ENCODE assay signal across 2 cellular contexts in genomic region chr3:150412599-150413069, GRCh38.
A peak's percentile ranks its signal among the peaks of the same experiment; 100 is the strongest.
TF ChIP-seq lines count a peak whose summit lies in the region.

No MANE protein-coding gene starts in this region.

TF ChIP-seq in K562, 482 proteins besides CTCF, POLR2A, EP300 and RAD21 (continues in another document):
- TF ChIP-seq MXI1 (IDR thresholded peaks at IDR 0.05; ENCODE audit: low read depth, low read length) (peak; percentile 73), BCLAF1 (IDR thresholded peaks at IDR 0.05; ENCODE audit: borderline replicate concordance in 1 of 2, control insufficient read depth in 1 of 2, low read depth in 2 of 2, low read length in 1 of 2) (0 out of 4 replicates have a peak, but pooled peaks of 1 of the 2 experiments have one; percentile 20), RAD51 (IDR thresholded peaks at IDR 0.05; ENCODE audit: borderline replicate concordance, low read depth) (peak; percentile 58), CHD1 (IDR thresholded peaks at IDR 0.05; ENCODE audit: low read length) (peak; percentile 31), KDM1A (IDR thresholded peaks at IDR 0.05) (0 out of 4 replicates have a peak, but pooled peaks of 1 of the 2 experiments have one; percentile 22), SRSF9 (IDR thresholded peaks at IDR 0.05; ENCODE audit: borderline replicate concordance, low read depth, low read length) (no peak), HMBOX1 (IDR thresholded peaks at IDR 0.05) (peak; percentile 80), PRDM10 (IDR thresholded peaks at IDR 0.05; ENCODE audit: partially characterized antibody) (peak; percentile 72), NFIC (IDR thresholded peaks at IDR 0.05) (0 out of 2 replicates have a peak, but pooled peaks have one; percentile 12), SIN3A (IDR thresholded peaks at IDR 0.05; ENCODE audit: borderline replicate concordance in 2 of 2, control insufficient read depth in 1 of 2, low read depth in 2 of 2, low read length in 2 of 2) (peak; percentile 45 to 63; a peak in 1 of 4 replicates), TBL1XR1 (IDR thresholded peaks at IDR 0.05; ENCODE audit: low read length in 2 of 2) (no peak), E2F1 (CRISPR knock-in tag; IDR thresholded peaks at IDR 0.05) (no peak), TAF7 (tag; IDR thresholded peaks at IDR 0.05) (no peak), ILF3 (IDR thresholded peaks at IDR 0.05; ENCODE audit: borderline replicate concordance) (no peak), ZNF316 (IDR thresholded peaks at IDR 0.05) (peak; percentile 28; the same call in 1 of the 2 replicates), SAP30 (IDR thresholded peaks at IDR 0.05; ENCODE audit: borderline replicate concordance, insufficient read depth, low read depth, low read length, poor library complexity, severe bottlenecking) (peak; percentile 34), ZBTB2 (IDR thresholded peaks at IDR 0.05) (0 out of 2 replicates have a peak, but pooled peaks have one; percentile 39)

TF ChIP-seq in HepG2, 621 proteins besides CTCF, POLR2A, EP300 and RAD21:
- TF ChIP-seq KMT2A (CRISPR knock-in tag; IDR thresholded peaks at IDR 0.05), result peak; percentile 32; the same call in 1 of the 2 replicates
- no peak for TF ChIP-seq NFE2L2 (IDR thresholded peaks at IDR 0.05; ENCODE audit: low read length)
- TF ChIP-seq FOXA3 (CRISPR knock-in tag; IDR thresholded peaks at IDR 0.05), result 0 out of 2 replicates have a peak, but pooled peaks have one; percentile 29
- 0 out of 2 replicates have a peak, but pooled peaks have one; percentile 30 for TF ChIP-seq KAT7 (CRISPR knock-in tag; IDR thresholded peaks at IDR 0.05; ENCODE audit: borderline replicate concordance)
- TF ChIP-seq USF2 (IDR thresholded peaks at IDR 0.05; ENCODE audit: low read depth, low read length), result peak; percentile 33; the same call in 1 of the 2 replicates
- TF ChIP-seq USF2 (CRISPR knock-in tag; IDR thresholded peaks at IDR 0.05; ENCODE audit: borderline replicate concordance), result no peak; the same call in 1 of the 2 replicates
- TF ChIP-seq HNF4A (CRISPR knock-in tag; IDR thresholded peaks at IDR 0.05), result no peak
- TF ChIP-seq RORA (CRISPR knock-in tag; IDR thresholded peaks at IDR 0.05), result no peak
- no peak for TF ChIP-seq ZNF138 (CRISPR knock-in tag; IDR thresholded peaks at IDR 0.05; ENCODE audit: low read depth)
- peak; percentile 24; the same call in 1 of the 2 replicates for TF ChIP-seq BCL6 (CRISPR knock-in tag; IDR thresholded peaks at IDR 0.05)
- TF ChIP-seq CEBPG (CRISPR knock-in tag; IDR thresholded peaks at IDR 0.05), result peak; percentile 44; the same call in 1 of the 2 replicates
- peak; percentile 80 for TF ChIP-seq SAP130 (CRISPR knock-in tag; IDR thresholded peaks at IDR 0.05; ENCODE audit: low read depth)
- TF ChIP-seq FOXA1 (IDR thresholded peaks at IDR 0.05), result no peak
- peak; percentile 52 for TF ChIP-seq FOXA1 (CRISPR knock-in tag; IDR thresholded peaks at IDR 0.05)
- peak; percentile 48; the same call in 1 of the 2 replicates for TF ChIP-seq CEBPB (IDR thresholded peaks at IDR 0.05; ENCODE audit: borderline replicate concordance, low read depth, low read length)
- no peak for TF ChIP-seq ZBTB39 (CRISPR knock-in tag; IDR thresholded peaks at IDR 0.05)
- peak; percentile 56; the same call in 1 of the 3 replicates for TF ChIP-seq MXI1 (IDR thresholded peaks at IDR 0.05; ENCODE audit: borderline replicate concordance, low read depth, low read length)
